19 cellular contexts compared by ENCODE assay signal in genomic region chr9:86512929-86513328, GRCh38.
DNase-seq lines count a peak whose midpoint lies in the region; ATAC-seq and TF ChIP-seq lines count a peak whose summit lies in the region.
"Had no signal": no experiment of that assay in that cellular context is flagged by ENCODE, and none has a peak within 500 bp of the region (broad histone marks: within the 10 kb centered on the region; RNA-seq: fewer than 3 reads in every experiment).

No MANE protein-coding gene starts in this region.

- H3F3A ChIP-seq in PC-9 (ENCODE audit: insufficient read depth, low read depth) = no peaks in the 10 kb centered on the region

- peak overlapping the region; percentile 74; the same call in 1 of the 3 replicates for H2BK15ac ChIP-seq in IMR-90 (ENCODE audit: low read depth, low read length)

- peak overlapping the region; percentile 91 for H4K5ac ChIP-seq in IMR-90 (ENCODE audit: low read depth, low read length)

- H2AK9ac ChIP-seq in IMR-90 (replicated peaks; ENCODE audit: low read depth, low read length, poor library complexity) = no peak overlapping the region

- H3K79me2 ChIP-seq in PC-9 (ENCODE audit: low read depth) = no peaks in the 10 kb centered on the region

- TF ChIP-seq POLR2A in IMR-90 (IDR thresholded peaks at IDR 0.05; ENCODE audit: low read depth, low read length) = no peak

- H3K56ac ChIP-seq in IMR-90 (ENCODE audit: extremely low read depth, insufficient read depth, low read length) = no peak overlapping the region; the same call in 1 of the 2 replicates

- H3K14ac ChIP-seq in IMR-90 (replicated peaks; ENCODE audit: low read depth, low read length) = no peak overlapping the region; the same call in 1 of the 2 replicates

- no peaks in the 10 kb centered on the region for H3K27me3 Mint-ChIP-seq in Calu3 (ENCODE audit: unreplicated experiment)

- peaks cover 18% of the 10 kb centered on the region for H3K4me1 Mint-ChIP-seq in Calu3 (ENCODE audit: low read depth, unreplicated experiment)
- H3K4me1 Mint-ChIP-seq: CD14-positive monocyte; CD4-positive, alpha-beta memory T cell had no signal

- H3K27ac Mint-ChIP-seq in Calu3 (ENCODE audit: unreplicated experiment) = no peak overlapping the region
- H3K27ac Mint-ChIP-seq: CD14-positive monocyte; CD4-positive, alpha-beta memory T cell had no signal

- peak overlapping the region; percentile 91 for H2BK5ac ChIP-seq in IMR-90 (ENCODE audit: low read depth, low read length, poor library complexity, severe bottlenecking)

- no peaks in the 10 kb centered on the region for H3K79me1 ChIP-seq in IMR-90 (ENCODE audit: low read depth in 1 of 2, low read length in 2 of 2)

- no peak overlapping the region for H3K4me3 ChIP-seq in AG10803 (ENCODE audit: low read length)
- no peak overlapping the region for H3K4me3 ChIP-seq in IMR-90 (ENCODE audit: insufficient read depth, low read depth, low read length)
- H3K4me3 ChIP-seq in muscle layer of colon (ENCODE audit: low read depth in 1 of 2, low read length in 2 of 2) = no peak overlapping the region
- no peak overlapping the region for H3K4me3 ChIP-seq in PC-9
- H3K4me3 ChIP-seq: A549, BLaER1 had no signal

- H3K36me3 ChIP-seq in IMR-90 (ENCODE audit: control insufficient read depth, insufficient read depth, low read length) (no peaks in the 10 kb centered on the region), muscle layer of colon (ENCODE audit: insufficient read depth, low read length) (no peaks in the 10 kb centered on the region), PC-9 (ENCODE audit: low read depth) (no peaks in the 10 kb centered on the region)
- H3K36me3 ChIP-seq: BLaER1 had no signal

- peak overlapping the region in 1 of 2 experiments; percentile 96; a peak in 2 of 4 replicates for H4K8ac ChIP-seq in IMR-90 (ENCODE audit: low read depth in 2 of 2, low read length in 2 of 2)

- H3K4me2 ChIP-seq in IMR-90 (ENCODE audit: low read depth, low read length) (peak overlapping the region; percentile 67), PC-9 (no peak overlapping the region)
- H3K4me2 ChIP-seq: A549, BLaER1 had no signal

- H4K20me1 ChIP-seq in IMR-90 (ENCODE audit: insufficient read depth, low read length) = no peaks in the 10 kb centered on the region
- no peaks in the 10 kb centered on the region for H4K20me1 ChIP-seq in PC-9 (ENCODE audit: insufficient read depth)
- H4K20me1 ChIP-seq: BLaER1 had no signal

- H2AFZ ChIP-seq in IMR-90 (replicated peaks; ENCODE audit: low read length, poor library complexity) (no peak overlapping the region), PC-9 (no peak overlapping the region)

- H3K4me1 ChIP-seq in IMR-90 (ENCODE audit: control insufficient read depth, insufficient read depth, low read length) = peaks cover 10% of the 10 kb centered on the region
- peaks cover 39% of the 10 kb centered on the region for H3K4me1 ChIP-seq in muscle layer of colon (ENCODE audit: insufficient read depth, low read length)
- H3K4me1 ChIP-seq in PC-9 (replicated peaks; ENCODE audit: insufficient read depth) = no peaks in the 10 kb centered on the region
- H3K4me1 ChIP-seq: A549, BLaER1 had no signal

- H3K9me1 ChIP-seq in IMR-90 (ENCODE audit: insufficient read depth, low read length) = peaks cover 5% of the 10 kb centered on the region

- H3K18ac ChIP-seq in IMR-90 (ENCODE audit: low read depth, low read length) = peak overlapping the region; percentile 97

- H3K27ac ChIP-seq in IMR-90 (ENCODE audit: insufficient read depth, low read length) = peak overlapping the region; percentile 87; the same call in 1 of the 2 replicates
- H3K27ac ChIP-seq in muscle layer of colon (ENCODE audit: low read depth, low read length) = peak overlapping the region; percentile 49
- no peak overlapping the region for H3K27ac ChIP-seq in PC-9
- H3K27ac ChIP-seq: 22Rv1, A549, BLaER1 had no signal

- H3K23ac ChIP-seq in IMR-90 (ENCODE audit: low read depth, low read length) = peak overlapping the region; percentile 98; the same call in 1 of the 2 replicates

- TF ChIP-seq CTCF in AG10803 (conservative IDR thresholded peaks at IDR 0.05; ENCODE audit: low read length) = no peak
- TF ChIP-seq CTCF in IMR-90 (conservative IDR thresholded peaks at IDR 0.05; ENCODE audit: low read depth, low read length) = no peak
- no peak for TF ChIP-seq CTCF in Calu3 (IDR thresholded peaks at IDR 0.05; ENCODE audit: unreplicated experiment)
- no peak for TF ChIP-seq CTCF in PC-9 (conservative IDR thresholded peaks at IDR 0.05)

- H3K4me3 Mint-ChIP-seq in Calu3 (ENCODE audit: low read depth, unreplicated experiment) = no peak overlapping the region
- H3K4me3 Mint-ChIP-seq: CD14-positive monocyte; CD4-positive, alpha-beta memory T cell had no signal

- in situ Hi-C loops in IMR-90 (cut with MboI; ENCODE audit: low sequenced_read_pairs) = no loop called here

- POLR2A ChIA-PET in IMR-90 (lab: Charles Lee; ENCODE audit: unreplicated experiment) (no interaction called here), PC-9 (lab: Charles Lee; ENCODE audit: unreplicated experiment) (no interaction called here)

- no peak for TF ChIP-seq RAD21 in IMR-90 (IDR thresholded peaks at IDR 0.05; ENCODE audit: low read length)

- no peak overlapping the region for H3K9ac ChIP-seq in IMR-90 (ENCODE audit: low read depth, low read length)
- no peak overlapping the region for H3K9ac ChIP-seq in muscle layer of colon (ENCODE audit: low read length)
- H3K9ac ChIP-seq: BLaER1 had no signal

- intact Hi-C loops in IMR-90 (cut with micrococcal nuclease) = loop anchor here (5.0 kb wide), 1 partner anchor 89 kb away; no protein-coding TSS in a partner anchor
- intact Hi-C loops in Calu3 (cut with micrococcal nuclease; ENCODE audit: unreplicated experiment) = no loop called here
- intact Hi-C loops in PC-9 (cut with micrococcal nuclease; ENCODE audit: unreplicated experiment) = no loop called here

- peak overlapping the region; percentile 97; the same call in 1 of the 2 replicates for H3K4ac ChIP-seq in IMR-90 (ENCODE audit: low read depth, low read length)

- dilution Hi-C loops in IMR-90 (cut with HindIII; ENCODE audit: low sequenced_read_pairs, unreplicated experiment) = no loop called here

- H2BK120ac ChIP-seq in IMR-90 (ENCODE audit: low read depth, low read length) = peak overlapping the region; percentile 99

- H3K27me3 ChIP-seq in IMR-90 (ENCODE audit: control insufficient read depth, insufficient read depth, low read length) = no peaks in the 10 kb centered on the region
- H3K27me3 ChIP-seq in muscle layer of colon (ENCODE audit: control insufficient read depth in 1 of 2, insufficient read depth in 2 of 2, low read length in 2 of 2) = no peaks in the 10 kb centered on the region
- H3K27me3 ChIP-seq in PC-9 (ENCODE audit: insufficient read depth, low read depth) = no peaks in the 10 kb centered on the region

- CTCF ChIA-PET in IMR-90 (lab: Yijun Ruan, JAX) = interaction anchor here (0.6 to 2.0 kb wide), 2 partner anchors 12 to 770 kb away, joined by 3 to 5 read pairs; no protein-coding TSS in a partner anchor
- CTCF ChIA-PET in Calu3 (lab: Charles Lee) = no interaction called here
- CTCF ChIA-PET in PC-9 (lab: Charles Lee) = no interaction called here

- H2AK5ac ChIP-seq in IMR-90 (ENCODE audit: low read depth, low read length) = no peak overlapping the region

- DNase-seq in AG10803 (ENCODE audit: low read depth) (peak; percentile 24), IMR-90 (peak; percentile 72), fibroblast of gingiva (ENCODE audit: low read depth) (peak; percentile 59), Calu3 (no peak), HPDE6-E6E7 (ENCODE audit: extremely low spot score) (no peak), cerebellar nuclear complex (lab: John Stamatoyannopoulos, UW) (no peak), PC-9 (no peak)
- DNase-seq: CD4-positive, alpha-beta memory T cell; DMS 273 treated with DMSO at 0.1 percent for 48 hours; DMS53; DND-41; GOT3; H7 had no signal

- H3K9me2 ChIP-seq in PC-9 (ENCODE audit: insufficient read depth) = no peaks in the 10 kb centered on the region

- BruUV-seq in IMR-90 (replicated peaks; lab: Mats Ljungman, UMichigan) (no TSS peak), Calu3 (replicated peaks; lab: Mats Ljungman, UMichigan) (no TSS peak), PC-9 (replicated peaks; lab: Mats Ljungman, UMichigan) (no TSS peak)

- H2BK20ac ChIP-seq in IMR-90 (ENCODE audit: low read depth, low read length) = peak overlapping the region; percentile 99

- peak; percentile 92 for ATAC-seq in IMR-90 (ENCODE audit: low read depth)
- ATAC-seq: A549, HepG2 had no signal

- H3K9me3 ChIP-seq in IMR-90 (ENCODE audit: control insufficient read depth, insufficient read depth, low read length) (no peaks in the 10 kb centered on the region), muscle layer of colon (ENCODE audit: low read length) (no peaks in the 10 kb centered on the region), PC-9 (ENCODE audit: insufficient read depth, low read depth) (no peaks in the 10 kb centered on the region)
- H3K9me3 ChIP-seq: A549, BLaER1 had no signal

- WGBS in IMR-90 (ENCODE audit: extremely low coverage in 2 of 2, insufficient read length in 1 of 2), 2 experiments = no CpG with 5 or more reads among the region's 2 CpGs

- no peaks in the 10 kb centered on the region for H3K36me3 Mint-ChIP-seq in Calu3 (ENCODE audit: insufficient read depth, unreplicated experiment)
- H3K36me3 Mint-ChIP-seq: CD14-positive monocyte; CD4-positive, alpha-beta memory T cell had no signal

- H4K91ac ChIP-seq in IMR-90 (ENCODE audit: insufficient read depth, low read depth, low read length) = peak overlapping the region; percentile 94; the same call in 1 of the 2 replicates

- H3K9me3 Mint-ChIP-seq in Calu3 (ENCODE audit: low read depth, unreplicated experiment) = no peaks in the 10 kb centered on the region
- H3K9me3 Mint-ChIP-seq: CD14-positive monocyte; CD4-positive, alpha-beta memory T cell had no signal

TF ChIP-seq in IMR-90, 13 proteins besides CTCF, POLR2A, EP300 and RAD21 (continues in another document):
- no peak for TF ChIP-seq ELK1 (IDR thresholded peaks at IDR 0.05; ENCODE audit: borderline replicate concordance, low read depth, low read length)
- no peak for TF ChIP-seq RFX5 (IDR thresholded peaks at IDR 0.05; ENCODE audit: low read depth, low read length)
- no peak for TF ChIP-seq RCOR1 (IDR thresholded peaks at IDR 0.05; ENCODE audit: insufficient replicate concordance, low read length)
- TF ChIP-seq FOS (IDR thresholded peaks at IDR 0.05; ENCODE audit: low read depth, low read length) = 0 out of 2 replicates have a peak, but pooled peaks have one; percentile 7
- no peak for TF ChIP-seq MAZ (IDR thresholded peaks at IDR 0.05; ENCODE audit: borderline replicate concordance, low read depth, low read length)
- TF ChIP-seq CHD1 (IDR thresholded peaks at IDR 0.05; ENCODE audit: low read depth, low read length) = no peak
- no peak for TF ChIP-seq MXI1 (IDR thresholded peaks at IDR 0.05; ENCODE audit: borderline replicate concordance, low read depth, low read length)

Comparison
In these comparisons a context has a peak if more than half of its experiments do, and no peak if none do; other contexts are left out.
1. DNase-seq: peak in AG10803 (single experiment), IMR-90 (single experiment) and fibroblast of gingiva (single experiment); none in Calu3 (single experiment), HPDE6-E6E7 (single experiment), cerebellar nuclear complex (0 of 2) and PC-9 (0 of 2).